ENCODE assay signal across 1 cellular context in the genomic region with DNA sequence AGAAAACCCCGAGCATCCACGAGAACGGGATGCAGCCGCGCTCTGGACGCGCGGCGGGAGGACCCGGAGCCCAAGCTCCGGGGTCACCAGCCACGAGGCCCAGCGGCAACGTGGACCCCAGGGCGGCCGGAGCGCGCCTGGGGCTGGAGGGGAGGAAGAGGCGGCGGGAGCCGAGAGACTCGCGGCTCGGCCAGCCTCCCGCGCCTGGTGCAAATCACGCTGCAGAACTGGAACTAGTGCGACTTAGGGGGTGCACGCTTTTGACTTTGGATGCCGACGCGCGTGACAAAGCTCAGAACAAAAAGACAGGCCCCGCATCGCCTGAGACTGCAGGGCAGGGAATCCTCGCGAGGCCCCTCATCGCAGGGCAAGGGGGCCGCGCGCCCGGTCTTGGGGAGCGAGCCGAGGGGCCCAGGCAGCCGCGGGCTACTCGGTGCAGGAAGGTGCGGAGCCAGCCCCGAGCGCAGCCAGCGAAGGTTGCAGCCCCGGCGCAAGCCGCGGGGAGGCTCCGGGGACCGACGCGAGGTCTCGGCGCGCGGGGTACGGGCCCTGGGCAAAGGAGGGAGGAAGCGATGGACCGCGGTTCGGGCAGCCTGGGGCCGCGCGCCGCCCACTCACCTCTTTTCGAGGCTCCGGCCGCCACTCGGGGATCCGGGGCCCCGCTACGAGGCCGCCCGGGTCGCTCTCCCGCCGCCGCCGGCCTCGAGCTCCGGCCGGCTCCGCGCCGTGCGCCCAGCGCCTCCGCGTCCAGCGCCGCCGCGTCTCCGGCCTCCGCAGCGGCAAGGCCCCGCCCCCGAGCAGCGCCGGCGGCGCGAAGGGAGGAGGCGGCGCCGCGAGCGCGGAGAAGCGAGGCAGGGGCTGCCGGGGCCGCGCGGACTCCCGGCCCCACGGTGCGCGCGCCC.
TF ChIP-seq lines count a peak whose summit lies in the region.

A gene with protein sequence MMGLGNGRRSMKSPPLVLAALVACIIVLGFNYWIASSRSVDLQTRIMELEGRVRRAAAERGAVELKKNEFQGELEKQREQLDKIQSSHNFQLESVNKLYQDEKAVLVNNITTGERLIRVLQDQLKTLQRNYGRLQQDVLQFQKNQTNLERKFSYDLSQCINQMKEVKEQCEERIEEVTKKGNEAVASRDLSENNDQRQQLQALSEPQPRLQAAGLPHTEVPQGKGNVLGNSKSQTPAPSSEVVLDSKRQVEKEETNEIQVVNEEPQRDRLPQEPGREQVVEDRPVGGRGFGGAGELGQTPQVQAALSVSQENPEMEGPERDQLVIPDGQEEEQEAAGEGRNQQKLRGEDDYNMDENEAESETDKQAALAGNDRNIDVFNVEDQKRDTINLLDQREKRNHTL (minus strand): TSS at position 766 of the 902 bp plus-strand sequence. CDS start 20,238 bp downstream, outside the sequence.

TF ChIP-seq in H1, 55 proteins besides CTCF, POLR2A, EP300 and RAD21 (continued from another document):
- TF ChIP-seq KDM1A (IDR thresholded peaks at IDR 0.05; ENCODE audit: borderline replicate concordance, low read length) (0 out of 2 replicates have a peak, but pooled peaks have one; percentile 11), SUZ12 (IDR thresholded peaks at IDR 0.05; ENCODE audit: low read length) (no peak), CHD1 (IDR thresholded peaks at IDR 0.05; ENCODE audit: low read depth, low read length) (no peak)
- TF ChIP-seq, protein P1, sequence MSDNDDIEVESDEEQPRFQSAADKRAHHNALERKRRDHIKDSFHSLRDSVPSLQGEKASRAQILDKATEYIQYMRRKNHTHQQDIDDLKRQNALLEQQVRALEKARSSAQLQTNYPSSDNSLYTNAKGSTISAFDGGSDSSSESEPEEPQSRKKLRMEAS (IDR thresholded peaks at IDR 0.05) = peak; percentile 72
TF ChIP-seq in H1: peak in this region for 11.
